10 cellular contexts compared by ENCODE assay signal in the genomic region with DNA sequence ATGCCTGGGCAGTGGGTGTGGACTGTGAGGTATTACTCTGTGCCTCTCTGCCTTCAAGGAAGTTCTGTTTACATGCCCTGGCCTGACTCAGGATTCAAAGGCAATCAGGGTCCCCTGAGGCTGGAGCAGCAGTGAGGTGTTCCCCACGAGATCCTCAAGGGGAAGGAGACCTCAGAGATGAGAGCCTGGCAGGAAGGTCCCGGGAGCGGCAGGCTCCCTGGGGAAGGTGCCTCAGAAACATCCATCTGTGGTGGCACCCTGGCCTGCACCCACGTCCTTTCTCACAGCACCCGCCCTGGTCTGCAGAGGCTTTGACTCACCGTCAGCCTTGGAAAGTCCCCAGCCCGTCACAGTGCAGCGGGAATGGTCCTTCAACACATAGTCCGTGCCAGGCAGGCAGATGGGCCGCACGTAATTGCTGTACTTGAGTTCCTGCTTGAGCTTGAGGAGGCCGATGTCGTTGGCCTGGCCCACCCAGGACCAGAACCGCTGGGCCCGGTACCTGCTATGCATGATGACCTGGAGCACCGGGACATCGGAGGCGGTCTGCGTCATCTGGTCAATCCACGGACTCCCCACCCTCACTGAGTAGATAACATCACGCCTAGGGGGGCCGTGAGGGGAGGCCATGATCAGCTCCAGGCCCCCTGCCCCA. TPM values are rescaled to one million over a fixed set of nuclear protein-coding genes. Genes with fewer than 3 reads are reported as not detected.
DNase-seq lines count a peak whose midpoint lies in the region; ATAC-seq, FAIRE-seq and TF ChIP-seq lines count a peak whose summit lies in the region.
"Had no signal": no experiment of that assay in that cellular context is flagged by ENCODE, and none has a peak within 500 bp of the region (broad histone marks: within the 10 kb centered on the region; RNA-seq: fewer than 3 reads in every experiment).

No MANE protein-coding gene starts in this region.

- H3K27me3 Mint-ChIP-seq in MCF 10A (ENCODE audit: insufficient read depth, unreplicated experiment), result peaks cover 4% of the 10 kb centered on the region

- WGBS in mammary epithelial cell (ENCODE audit: low coverage, missing lambda C conversion rate), result 86% methylated on average over 15 of the region's 22 CpGs

- H3K79me2 ChIP-seq in mammary epithelial cell (ENCODE audit: insufficient read depth, low read length), result no peaks in the 10 kb centered on the region

- dilution Hi-C loops in mammary epithelial cell (cut with HindIII; ENCODE audit: low sequenced_read_pairs), result no loop called here

- no peaks in the 10 kb centered on the region for H3K9me3 Mint-ChIP-seq in MCF 10A (ENCODE audit: unreplicated experiment)
- H3K9me3 Mint-ChIP-seq: T-cell had no signal

- in situ Hi-C loops in mammary epithelial cell (cut with MboI; ENCODE audit: low sequenced_read_pairs in 2 of 2), result loop anchor here in 1 of 2 donors (10.0 kb wide), 1 partner anchor 171 kb away; no protein-coding TSS in a partner anchor

- H3K27ac ChIP-seq in mammary epithelial cell (ENCODE audit: insufficient read depth, low read depth, low read length) (no peak overlapping the region), tibial artery (no peak overlapping the region)

- no peak for TF ChIP-seq CTCF in MCF 10A (IDR thresholded peaks at IDR 0.05; ENCODE audit: unreplicated experiment)
- no peak for TF ChIP-seq CTCF in mammary epithelial cell (conservative IDR thresholded peaks at IDR 0.05 in 1 of 2, IDR thresholded peaks at IDR 0.05 in 1 of 2; ENCODE audit: extremely low read depth in 1 of 2, insufficient read depth in 1 of 2, low read depth in 1 of 2, low read length in 2 of 2)
- TF ChIP-seq CTCF in bronchial epithelial cell (IDR thresholded peaks at IDR 0.05; ENCODE audit: insufficient read depth, low read length, severe bottlenecking), result no peak
- no peak for TF ChIP-seq CTCF in tibial artery (IDR thresholded peaks at IDR 0.05)

- no peaks in the 10 kb centered on the region for H3K27me3 ChIP-seq in mammary epithelial cell (ENCODE audit: insufficient read depth, low read length)
- no peaks in the 10 kb centered on the region for H3K27me3 ChIP-seq in bronchial epithelial cell (ENCODE audit: control insufficient read depth, insufficient read depth, low read length)
- peaks cover 0 to 21% of the 10 kb centered on the region in 2 donors for H3K27me3 ChIP-seq in tibial artery

- POLR2A ChIA-PET in MCF 10A (lab: Yijun Ruan, JAX), result interaction anchor here (0.5 kb wide), 1 partner anchor 198 kb away, joined by 3 read pairs; no protein-coding TSS in a partner anchor

- H3K4me1 ChIP-seq in mammary epithelial cell (ENCODE audit: insufficient read depth, low read length) (no peaks in the 10 kb centered on the region), tibial artery (peaks cover 0 to 6% (median 0%) of the 10 kb centered on the region in 4 donors)

- peak; percentile 7 for FAIRE-seq in bronchial epithelial cell (lab: Jason Lieb, UNC)

- peak; percentile 80 for ATAC-seq in HG02588 (IDR thresholded peaks at IDR 0.05; ENCODE audit: unreplicated experiment)
- ATAC-seq: left colon, T-cell had no signal

- no peak overlapping the region for H3K9ac ChIP-seq in mammary epithelial cell (ENCODE audit: insufficient read depth, low read length)

- H4K20me1 ChIP-seq in mammary epithelial cell (ENCODE audit: insufficient read depth, low read length), result peaks cover 1% of the 10 kb centered on the region

- intact Hi-C loops in MCF 10A (cut with micrococcal nuclease) (no loop called here), mammary epithelial cell (cut with micrococcal nuclease) (no loop called here), tibial artery (cut with DNase I; ENCODE audit: low total_unique reads) (loop anchor here (10.0 kb wide), 1 partner anchor 121 kb away; no protein-coding TSS in a partner anchor)

- H3K4me3 Mint-ChIP-seq in MCF 10A (ENCODE audit: unreplicated experiment), result no peak overlapping the region
- H3K4me3 Mint-ChIP-seq: T-cell had no signal

- H3K36me3 Mint-ChIP-seq in MCF 10A (ENCODE audit: insufficient read depth, unreplicated experiment), result no peaks in the 10 kb centered on the region

- H3K9me3 ChIP-seq in mammary epithelial cell (replicated peaks; ENCODE audit: insufficient read depth, low read length) (no peaks in the 10 kb centered on the region), tibial artery (no peaks in the 10 kb centered on the region)

- no peak overlapping the region for H3K4me2 ChIP-seq in mammary epithelial cell (ENCODE audit: insufficient read depth, low read depth, low read length)

- H3K4me3 ChIP-seq in mammary epithelial cell (replicated peaks in 1 of 3; ENCODE audit: insufficient read depth in 1 of 3, low read depth in 2 of 3, low read length in 3 of 3) (no peak overlapping the region), bronchial epithelial cell (ENCODE audit: low read depth, low read length) (no peak overlapping the region), tibial artery (no peak overlapping the region)

- no peaks in the 10 kb centered on the region for H3K4me1 Mint-ChIP-seq in MCF 10A (ENCODE audit: insufficient read depth, unreplicated experiment)

- no peak overlapping the region for H3K27ac Mint-ChIP-seq in MCF 10A (ENCODE audit: low read depth, unreplicated experiment)
- H3K27ac Mint-ChIP-seq: T-cell had no signal

- BruUV-seq in MCF 10A (replicated peaks; lab: Mats Ljungman, UMichigan), result no TSS peak
- BruUV-seq in mammary epithelial cell (replicated peaks; lab: Mats Ljungman, UMichigan), result no TSS peak

- no peak overlapping the region for H2AFZ ChIP-seq in mammary epithelial cell (ENCODE audit: low read depth, low read length)

- H3K36me3 ChIP-seq in mammary epithelial cell (ENCODE audit: insufficient read depth, low read length), result no peaks in the 10 kb centered on the region
- no peaks in the 10 kb centered on the region for H3K36me3 ChIP-seq in bronchial epithelial cell (ENCODE audit: control insufficient read depth, insufficient read depth, low read length)
- H3K36me3 ChIP-seq in tibial artery, result no peaks in the 10 kb centered on the region

- CTCF ChIA-PET in MCF 10A (lab: Yijun Ruan, JAX) (interaction anchor here (1.0 to 1.2 kb wide), 2 partner anchors 8 to 196 kb away, joined by 3 to 5 read pairs; no protein-coding TSS in a partner anchor), mammary epithelial cell (lab: Charles Lee; ENCODE audit: low non-redundant PET) (no interaction called here)

- peak; percentile 44 for DNase-seq in MCF 10A (ENCODE audit: unreplicated experiment)
- DNase-seq in mammary epithelial cell, result no peak
- DNase-seq in bronchial epithelial cell (ENCODE audit: low read depth), result peak; percentile 88
- DNase-seq in tibial artery, result peak; percentile 18 to 60
- DNase-seq in activated gamma-delta T cell treated with Interleukin-2 at 50 U/mL for 16 hours, result no peak
- DNase-seq in iPS-NIHi11 (ENCODE audit: low spot score), result no peak
- DNase-seq in amniotic stem cell (lab: John Stamatoyannopoulos, UW), result no peak
- DNase-seq: left colon had no signal

RNA-seq across cellular contexts. Expression of a gene that starts 3.6 kb away (rescaled TPM):
- total RNA-seq in MCF 10A (2022) (not detected in 2 replicates), mammary epithelial cell (under 1 TPM in 1 of 2 donors, not detected in 1; under 0.01 TPM), bronchial epithelial cell (not detected in 2 replicates)
- not detected for polyA plus RNA-seq in mammary epithelial cell
- polyA minus RNA-seq in mammary epithelial cell, result not detected
- total RNA-seq: left colon, T-cell had no signal

RNA-seq across cellular contexts. Expression of a gene that starts 12.8 kb away (rescaled TPM):
- total RNA-seq in MCF 10A (2022), result 0.26 and 1.0 TPM in 2 replicates
- under 1 TPM in 1 of 2 donors, not detected in 1; 0.38 TPM for total RNA-seq in mammary epithelial cell
- polyA plus RNA-seq in mammary epithelial cell, result 0.09 TPM
- not detected for polyA minus RNA-seq in mammary epithelial cell
- 1.3 and 1.6 TPM in 2 replicates for total RNA-seq in bronchial epithelial cell

RNA-seq across cellular contexts. Expression of a gene that starts 20.5 kb away (rescaled TPM):
- 93.6 and 95.5 TPM in 2 replicates for total RNA-seq in MCF 10A (2022)
- 100 to 1,000 TPM in 1 of 2 donors, 10 to 100 TPM in 1; 57.5 to 144 TPM for total RNA-seq in mammary epithelial cell
- polyA plus RNA-seq in mammary epithelial cell, result 59.4 TPM
- polyA minus RNA-seq in mammary epithelial cell, result 79.0 TPM
- 163 and 240 TPM in 2 replicates for total RNA-seq in bronchial epithelial cell

Comparison
In these comparisons a context has a peak if more than half of its experiments do, and no peak if none do; other contexts are left out.
1. DNase-seq: peak in MCF 10A (single experiment), bronchial epithelial cell (single experiment) and tibial artery (2 of 2); none in mammary epithelial cell (single experiment), activated gamma-delta T cell treated with Interleukin-2 at 50 U/mL for 16 hours (single experiment), iPS-NIHi11 (single experiment) and amniotic stem cell (single experiment).